8 cellular contexts compared by ENCODE assay signal in genomic region chr1:11805454-11806306, GRCh38. TPM values are rescaled to one million over a fixed set of nuclear protein-coding genes. Genes with fewer than 3 reads are reported as not detected.
A peak's percentile ranks its signal among the peaks of the same experiment; 100 is the strongest.
DNase-seq lines count a peak whose midpoint lies in the region; TF ChIP-seq lines count a peak whose summit lies in the region.

A gene with protein sequence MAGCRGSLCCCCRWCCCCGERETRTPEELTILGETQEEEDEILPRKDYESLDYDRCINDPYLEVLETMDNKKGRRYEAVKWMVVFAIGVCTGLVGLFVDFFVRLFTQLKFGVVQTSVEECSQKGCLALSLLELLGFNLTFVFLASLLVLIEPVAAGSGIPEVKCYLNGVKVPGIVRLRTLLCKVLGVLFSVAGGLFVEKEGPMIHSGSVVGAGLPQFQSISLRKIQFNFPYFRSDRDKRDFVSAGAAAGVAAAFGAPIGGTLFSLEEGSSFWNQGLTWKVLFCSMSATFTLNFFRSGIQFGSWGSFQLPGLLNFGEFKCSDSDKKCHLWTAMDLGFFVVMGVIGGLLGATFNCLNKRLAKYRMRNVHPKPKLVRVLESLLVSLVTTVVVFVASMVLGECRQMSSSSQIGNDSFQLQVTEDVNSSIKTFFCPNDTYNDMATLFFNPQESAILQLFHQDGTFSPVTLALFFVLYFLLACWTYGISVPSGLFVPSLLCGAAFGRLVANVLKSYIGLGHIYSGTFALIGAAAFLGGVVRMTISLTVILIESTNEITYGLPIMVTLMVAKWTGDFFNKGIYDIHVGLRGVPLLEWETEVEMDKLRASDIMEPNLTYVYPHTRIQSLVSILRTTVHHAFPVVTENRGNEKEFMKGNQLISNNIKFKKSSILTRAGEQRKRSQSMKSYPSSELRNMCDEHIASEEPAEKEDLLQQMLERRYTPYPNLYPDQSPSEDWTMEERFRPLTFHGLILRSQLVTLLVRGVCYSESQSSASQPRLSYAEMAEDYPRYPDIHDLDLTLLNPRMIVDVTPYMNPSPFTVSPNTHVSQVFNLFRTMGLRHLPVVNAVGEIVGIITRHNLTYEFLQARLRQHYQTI (plus strand): TSS chr1:11806191. CDS start chr1:11806263, 72 bp downstream.
Gene MTHFR (minus strand): TSS chr1:11805964. CDS start chr1:11803116, 2,848 bp downstream.

- no peaks in the 10 kb centered on the region for H3K27me3 ChIP-seq in H7 (ENCODE audit: control insufficient read depth, insufficient read depth, low read length)
- no peaks in the 10 kb centered on the region for H3K27me3 ChIP-seq in neural cell (ENCODE audit: insufficient read depth, low read depth, low read length)
- H3K27me3 ChIP-seq in stomach = no peaks in the 10 kb centered on the region

- intact Hi-C loops in stomach (cut with DNase I; ENCODE audit: low total_unique reads) = no loop called here

- no peaks in the 10 kb centered on the region for H3F3A ChIP-seq in neural cell (ENCODE audit: insufficient read depth, low read length, poor library complexity, severe bottlenecking)

- H3K4me2 ChIP-seq in neural cell (ENCODE audit: low read length) = peak within 1 kb of the TSS; percentile 99

- H4K20me1 ChIP-seq in neural cell (ENCODE audit: insufficient read depth) = no peaks in the 10 kb centered on the region

- H3K36me3 ChIP-seq in H7 (replicated peaks; ENCODE audit: control insufficient read depth, insufficient read depth, low read length) = peaks cover 8% of the 10 kb centered on the region
- no peaks in the 10 kb centered on the region for H3K36me3 ChIP-seq in neural cell (ENCODE audit: insufficient read depth, low read length)
- peaks cover 5 to 32% (median 30%) of the 10 kb centered on the region in 4 donors for H3K36me3 ChIP-seq in stomach

- TF ChIP-seq POLR2A in stomach (IDR thresholded peaks at IDR 0.05) = peak in 2 of 4 donors; percentile 82 to 93

- TF ChIP-seq RAD21 in neural cell (conservative IDR thresholded peaks at IDR 0.05) = peak; percentile 19

- H3K27ac ChIP-seq in neural cell (ENCODE audit: low read length) = peak within 1 kb of the TSS; percentile 86
- H3K27ac ChIP-seq in stomach = peak within 1 kb of the TSS; percentile 97 to 99 (median 99)

- WGBS in stomach, 5 donors = 0 to 1% (median 0%) methylated on average over 36 to 68 of the region's 68 CpGs

- peak within 1 kb of the TSS; percentile 93 for H3K9ac ChIP-seq in neural cell (ENCODE audit: low read length)

- peaks cover 54 to 81% (median 71%) of the 10 kb centered on the region in 4 donors for H3K4me1 ChIP-seq in stomach

- peak within 1 kb of the TSS; percentile 74 for H2AFZ ChIP-seq in neural cell (ENCODE audit: low read depth, low read length)

- H3K9me2 ChIP-seq in neural cell (ENCODE audit: insufficient read depth, low read length) = no peaks in the 10 kb centered on the region

- H3K9me3 ChIP-seq in neural cell (ENCODE audit: low read length) = no peaks in the 10 kb centered on the region
- no peaks in the 10 kb centered on the region for H3K9me3 ChIP-seq in stomach

- TF ChIP-seq EP300 in neural cell (conservative IDR thresholded peaks at IDR 0.05; ENCODE audit: poor library complexity, severe bottlenecking) (peak; percentile 79), stomach (IDR thresholded peaks at IDR 0.05) (no peak)

- TF ChIP-seq CTCF in neural cell (IDR thresholded peaks at IDR 0.05; ENCODE audit: poor library complexity, severe bottlenecking) (peak; percentile 34), stomach (IDR thresholded peaks at IDR 0.05) (no peak)

- H3K79me2 ChIP-seq in neural cell (replicated peaks; ENCODE audit: insufficient read depth, low read length) = peaks cover 48% of the 10 kb centered on the region

- peak within 1 kb of the TSS; percentile 94 for H3K4me3 ChIP-seq in H7 (ENCODE audit: insufficient read depth, low read depth, low read length)
- H3K4me3 ChIP-seq in neural cell (ENCODE audit: low read length) = peak within 1 kb of the TSS; percentile 99
- peak within 1 kb of the TSS; percentile 74 to 82 (median 81) for H3K4me3 ChIP-seq in stomach

- peak; percentile 100 for DNase-seq in ELF-1 (ENCODE audit: low read depth, low spot score)
- DNase-seq in H7 = peak; percentile 99
- peak; percentile 99 for DNase-seq in M059J (ENCODE audit: low read depth)
- peak; percentile 96 to 98 for DNase-seq in SHP77 (lab: John Stamatoyannopoulos, UW)
- DNase-seq in activated effector memory CD4-positive, alpha-beta T cell treated with anti-CD3 and anti-CD28 coated beads, Interleukin-2, amount 50 U/mL, for 16 hours = peak; percentile 99
- peak; percentile 99 for DNase-seq in fibroblast of the conjunctiva (ENCODE audit: low read depth)
- peak; percentile 100 for DNase-seq in stomach

TF ChIP-seq in neural cell, 6 proteins besides CTCF, POLR2A, EP300 and RAD21:
- TF ChIP-seq EZH2 (IDR thresholded peaks at IDR 0.05; ENCODE audit: borderline replicate concordance, insufficient read depth, low read length, poor library complexity, severe bottlenecking) (no peak), MXI1 (conservative IDR thresholded peaks at IDR 0.05; ENCODE audit: poor library complexity, severe bottlenecking) (peak; percentile 90), TAF1 (IDR thresholded peaks at IDR 0.05; ENCODE audit: low read depth) (peak; percentile 79), POLR2AphosphoS5 (IDR thresholded peaks at IDR 0.05) (peak; percentile 79), SMC3 (conservative IDR thresholded peaks at IDR 0.05; ENCODE audit: poor library complexity) (peak; percentile 18)
- TF ChIP-seq, protein P1, sequence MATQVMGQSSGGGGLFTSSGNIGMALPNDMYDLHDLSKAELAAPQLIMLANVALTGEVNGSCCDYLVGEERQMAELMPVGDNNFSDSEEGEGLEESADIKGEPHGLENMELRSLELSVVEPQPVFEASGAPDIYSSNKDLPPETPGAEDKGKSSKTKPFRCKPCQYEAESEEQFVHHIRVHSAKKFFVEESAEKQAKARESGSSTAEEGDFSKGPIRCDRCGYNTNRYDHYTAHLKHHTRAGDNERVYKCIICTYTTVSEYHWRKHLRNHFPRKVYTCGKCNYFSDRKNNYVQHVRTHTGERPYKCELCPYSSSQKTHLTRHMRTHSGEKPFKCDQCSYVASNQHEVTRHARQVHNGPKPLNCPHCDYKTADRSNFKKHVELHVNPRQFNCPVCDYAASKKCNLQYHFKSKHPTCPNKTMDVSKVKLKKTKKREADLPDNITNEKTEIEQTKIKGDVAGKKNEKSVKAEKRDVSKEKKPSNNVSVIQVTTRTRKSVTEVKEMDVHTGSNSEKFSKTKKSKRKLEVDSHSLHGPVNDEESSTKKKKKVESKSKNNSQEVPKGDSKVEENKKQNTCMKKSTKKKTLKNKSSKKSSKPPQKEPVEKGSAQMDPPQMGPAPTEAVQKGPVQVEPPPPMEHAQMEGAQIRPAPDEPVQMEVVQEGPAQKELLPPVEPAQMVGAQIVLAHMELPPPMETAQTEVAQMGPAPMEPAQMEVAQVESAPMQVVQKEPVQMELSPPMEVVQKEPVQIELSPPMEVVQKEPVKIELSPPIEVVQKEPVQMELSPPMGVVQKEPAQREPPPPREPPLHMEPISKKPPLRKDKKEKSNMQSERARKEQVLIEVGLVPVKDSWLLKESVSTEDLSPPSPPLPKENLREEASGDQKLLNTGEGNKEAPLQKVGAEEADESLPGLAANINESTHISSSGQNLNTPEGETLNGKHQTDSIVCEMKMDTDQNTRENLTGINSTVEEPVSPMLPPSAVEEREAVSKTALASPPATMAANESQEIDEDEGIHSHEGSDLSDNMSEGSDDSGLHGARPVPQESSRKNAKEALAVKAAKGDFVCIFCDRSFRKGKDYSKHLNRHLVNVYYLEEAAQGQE (IDR thresholded peaks at IDR 0.05; ENCODE audit: borderline replicate concordance) = peak; percentile 70
TF ChIP-seq in neural cell: peak in this region for 5.

RNA-seq across cellular contexts. Expression of the first gene that starts in this region (rescaled TPM):
- 14.0 and 22.9 TPM in 2 replicates for total RNA-seq in H7 (2014; rRNA removed; shearing (Covaris generic))
- total RNA-seq in M059J (2014; rRNA removed; shearing (Covaris generic)) = 3.2 and 6.9 TPM in 2 replicates
- polyA plus RNA-seq in neural cell (12.5 and 15.6 TPM in 2 replicates), stomach (1 to 10 TPM; 4.1 to 6.2 (median 4.1) TPM)
- polyA minus RNA-seq in neural cell = 20.9 and 21.3 TPM in 2 replicates
- total RNA-seq in stomach = 10 to 100 TPM in 4 of 5 donors, 1 to 10 TPM in 1; 4.9 to 49.6 (median 14.6) TPM

RNA-seq across cellular contexts. Expression of gene MTHFR, which starts in this region (rescaled TPM):
- 18.9 and 19.5 TPM in 2 replicates for total RNA-seq in H7 (2014; rRNA removed; shearing (Covaris generic))
- 2.0 and 7.5 TPM in 2 replicates for total RNA-seq in M059J (2014; rRNA removed; shearing (Covaris generic))
- polyA plus RNA-seq in neural cell = 21.2 and 25.8 TPM in 2 replicates
- polyA minus RNA-seq in neural cell = 57.5 and 59.6 TPM in 2 replicates
- total RNA-seq in stomach = 100 to 1,000 TPM in 2 of 5 donors, 10 to 100 TPM in 3; 42.0 to 171 (median 75.6) TPM
- 1 to 10 TPM; 5.3 to 8.9 (median 5.5) TPM for polyA plus RNA-seq in stomach

Comparison
In these comparisons a context has a peak if more than half of its experiments do, and no peak if none do; other contexts are left out.
1. Peak in every context shown above with its lines: DNase-seq, H3K4me3 ChIP-seq and H3K27ac ChIP-seq.